ENCODE assay signal across 8 cellular contexts in genomic region chr19:33819496-33819874, GRCh38. TPM values are rescaled to one million over a fixed set of nuclear protein-coding genes. Genes with fewer than 3 reads are reported as not detected.
DNase-seq lines count a peak whose midpoint lies in the region; ATAC-seq and TF ChIP-seq lines count a peak whose summit lies in the region.

No MANE protein-coding gene starts in this region.

- H3K36me3 ChIP-seq in heart left ventricle = no peaks in the 10 kb centered on the region
- H3K36me3 ChIP-seq in colonic mucosa = no peaks in the 10 kb centered on the region
- H3K36me3 ChIP-seq in muscle layer of colon (ENCODE audit: insufficient read depth, low read length) = no peaks in the 10 kb centered on the region

- H3K4me1 ChIP-seq in heart left ventricle (peaks cover 0 to 56% (median 25%) of the 10 kb centered on the region in 12 donors), colonic mucosa (no peaks in the 10 kb centered on the region), muscle layer of colon (ENCODE audit: insufficient read depth, low read length) (peaks cover 8% of the 10 kb centered on the region)

- peak overlapping the region; percentile 77 to 96 (median 84) for H3K27ac ChIP-seq in heart left ventricle
- H3K27ac ChIP-seq in colonic mucosa = peak overlapping the region; percentile 13
- no peak overlapping the region for H3K27ac ChIP-seq in muscle layer of colon (ENCODE audit: low read depth, low read length)

- DNase-seq in heart left ventricle (no peak), left cardiac atrium (no peak), colonic mucosa (no peak), NCI-H2227 treated with DMSO at 0.1 percent for 48 hours (lab: John Stamatoyannopoulos, UW) (no peak), sciatic nerve (ENCODE audit: low spot score) (no peak)

- 45 to 57% (median 46%) methylated on average over 6 to 10 of the region's 10 CpGs for WGBS in heart left ventricle, 4 donors

- H3K4me3 ChIP-seq in heart left ventricle (peak overlapping the region; percentile 4 to 63 (median 50)), colonic mucosa (peak overlapping the region; percentile 17), muscle layer of colon (ENCODE audit: low read depth in 1 of 2, low read length in 2 of 2) (peak overlapping the region; percentile 58 to 65)

- H3K9me3 ChIP-seq in heart left ventricle (peaks cover 0 to 7% (median 0%) of the 10 kb centered on the region in 12 donors), colonic mucosa (no peaks in the 10 kb centered on the region), muscle layer of colon (ENCODE audit: low read length) (no peaks in the 10 kb centered on the region)

- TF ChIP-seq POLR2A in heart left ventricle (IDR thresholded peaks at IDR 0.05) = no peak

- intact Hi-C loops in heart left ventricle (cut with DNase I) (loop anchor here in 1 of 10 donors (2.0 kb wide), 1 partner anchor 21 kb away; no protein-coding TSS in a partner anchor), left cardiac atrium (cut with DNase I) (no loop called here), colonic mucosa (cut with DNase I) (no loop called here), sciatic nerve (cut with DNase I) (no loop called here)

- H3K27me3 ChIP-seq in heart left ventricle (no peaks in the 10 kb centered on the region), colonic mucosa (no peaks in the 10 kb centered on the region), muscle layer of colon (ENCODE audit: control insufficient read depth in 1 of 2, insufficient read depth in 2 of 2, low read length in 2 of 2) (no peaks in the 10 kb centered on the region)

- TF ChIP-seq CTCF in heart left ventricle (IDR thresholded peaks at IDR 0.05) (no peak), colonic mucosa (IDR thresholded peaks at IDR 0.05) (no peak)

- H3K9ac ChIP-seq in colonic mucosa (ENCODE audit: low read depth in 2 of 2, low read length in 2 of 2) (peak overlapping the region in 1 of 2 donors; percentile 0), muscle layer of colon (ENCODE audit: low read length) (no peak overlapping the region)

- ATAC-seq in heart left ventricle (no peak), left cardiac atrium (no peak), GM21423 (IDR thresholded peaks at IDR 0.05; ENCODE audit: unreplicated experiment) (no peak), HG03097 (IDR thresholded peaks at IDR 0.05; ENCODE audit: low FRiP score, unreplicated experiment) (no peak), sciatic nerve (no peak)

RNA-seq across cellular contexts. Expression of gene KCTD15, which starts 22.8 kb away (rescaled TPM):
- total RNA-seq in heart left ventricle = 10 to 100 TPM in 4 of 9 donors, 1 to 10 TPM in 5; 5.4 to 36.9 (median 9.8) TPM
- polyA plus RNA-seq in heart left ventricle = 10 to 100 TPM in 1 of 2 donors, 1 to 10 TPM in 1; 6.8 to 16.7 TPM
- total RNA-seq in left cardiac atrium = 10 to 100 TPM; 10.1 to 15.9 TPM
- total RNA-seq in colonic mucosa = 10 to 100 TPM; 13.8 to 14.0 TPM
- 20.4 TPM for total RNA-seq in sciatic nerve
